ENCODE assay signal across 15 cellular contexts in the genomic region with DNA sequence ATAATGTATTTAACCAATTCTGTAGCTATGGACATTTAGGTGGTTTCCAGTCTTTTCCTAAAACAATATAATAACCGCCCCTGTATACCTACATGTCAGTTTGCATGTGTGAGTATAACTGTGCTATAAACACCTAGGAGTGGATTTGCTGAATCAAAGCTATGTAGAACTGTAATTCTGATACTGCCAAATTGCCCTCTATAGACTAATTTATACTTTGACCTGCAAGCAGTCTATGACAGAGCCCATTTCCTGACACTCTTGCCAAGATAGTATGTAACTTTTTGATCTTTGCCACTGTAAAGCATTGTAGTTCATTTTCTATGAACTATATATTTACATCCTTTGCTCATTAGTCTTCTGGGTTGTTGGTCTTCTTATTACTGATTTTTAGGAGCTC.
DNase-seq lines count a peak whose midpoint lies in the region; ATAC-seq and TF ChIP-seq lines count a peak whose summit lies in the region.
"Had no signal": no experiment of that assay in that cellular context is flagged by ENCODE, and none has a peak within 500 bp of the region (broad histone marks: within the 10 kb centered on the region; RNA-seq: fewer than 3 reads in every experiment).

No MANE protein-coding gene starts in this region.

- H3K4me3 ChIP-seq in GM12865 (ENCODE audit: low read depth, low read length) (no peak overlapping the region), MM.1S (ENCODE audit: low read length) (no peak overlapping the region), mucosa of rectum (ENCODE audit: low read length in 2 of 2) (no peak overlapping the region)
- H3K4me3 ChIP-seq: BLaER1 treated with 17β-estradiol and CSF1 and Interleukin-3, amounts not matched to agents 10 nM and 100 nM had no signal

- peaks cover 14% of the 10 kb centered on the region for H3K27me3 Mint-ChIP-seq in activated naive CD4-positive, alpha-beta T cell treated with anti-CD3 and anti-CD28 coated beads, Interleukin-2, amount 10 ng/mL, durations not matched to agents 7 days and 5 days

- no peaks in the 10 kb centered on the region for H3K79me2 ChIP-seq in MM.1S (ENCODE audit: low read length)

- CTCF ChIA-PET in activated naive CD4-positive, alpha-beta T cell treated with anti-CD3 and anti-CD28 coated beads, Interleukin-2, amount 10 ng/mL, durations not matched to agents 7 days and 5 days (lab: Charles Lee): no interaction called here

- no peaks in the 10 kb centered on the region for H3K9me3 Mint-ChIP-seq in activated naive CD4-positive, alpha-beta T cell treated with anti-CD3 and anti-CD28 coated beads, Interleukin-2, amount 10 ng/mL, durations not matched to agents 7 days and 5 days
- H3K9me3 Mint-ChIP-seq: CD8-positive, alpha-beta T cell; H9 had no signal

- no peaks in the 10 kb centered on the region for H3K9me3 ChIP-seq in MM.1S (replicated peaks; ENCODE audit: insufficient read depth, low read length)
- no peaks in the 10 kb centered on the region for H3K9me3 ChIP-seq in mucosa of rectum (ENCODE audit: control insufficient read depth in 2 of 2, low read length in 2 of 2)
- H3K9me3 ChIP-seq: BLaER1 treated with 17β-estradiol and CSF1 and Interleukin-3, amounts not matched to agents 10 nM and 100 nM had no signal

- H3K27me3 ChIP-seq in MM.1S (replicated peaks; ENCODE audit: insufficient read depth, low read length) (no peaks in the 10 kb centered on the region), mucosa of rectum (ENCODE audit: control insufficient read depth in 2 of 2, insufficient read depth in 2 of 2, low read length in 2 of 2) (no peaks in the 10 kb centered on the region)
- H3K27me3 ChIP-seq: BLaER1 treated with 17β-estradiol and CSF1 and Interleukin-3, amounts not matched to agents 10 nM and 100 nM had no signal

- no peak overlapping the region for H3K9ac ChIP-seq in MM.1S (ENCODE audit: low read length)
- H3K9ac ChIP-seq in mucosa of rectum (ENCODE audit: low read depth in 1 of 2, low read length in 2 of 2): no peak overlapping the region
- H3K9ac ChIP-seq: BLaER1 treated with 17β-estradiol and CSF1 and Interleukin-3, amounts not matched to agents 10 nM and 100 nM had no signal

- ATAC-seq in HG03442 (IDR thresholded peaks at IDR 0.05; ENCODE audit: unreplicated experiment): no peak
- ATAC-seq: CD8-positive, alpha-beta T cell had no signal

- no peak overlapping the region for H2AFZ ChIP-seq in MM.1S (ENCODE audit: low read length)

- no peaks in the 10 kb centered on the region for H3K36me3 ChIP-seq in MM.1S (replicated peaks; ENCODE audit: insufficient read depth, low read length)
- H3K36me3 ChIP-seq in mucosa of rectum (ENCODE audit: control insufficient read depth in 2 of 2, insufficient read depth in 2 of 2, low read length in 2 of 2): peaks cover 17 to 18% of the 10 kb centered on the region in 2 donors

- no peaks in the 10 kb centered on the region for H4K20me1 ChIP-seq in MM.1S (ENCODE audit: insufficient read depth, low read length)
- H4K20me1 ChIP-seq: BLaER1 treated with 17β-estradiol and CSF1 and Interleukin-3, amounts not matched to agents 10 nM and 100 nM had no signal

- DNase-seq in GM12865 (ENCODE audit: low read depth) (peak; percentile 8), MM.1S (peak; percentile 46), epithelial cell of prostate (ENCODE audit: low read depth, low spot score) (no peak), NCI-H524 (lab: John Stamatoyannopoulos, UW) (no peak), middle frontal gyrus (ENCODE audit: extremely low spot score, low spot score) (no peak)
- DNase-seq in activated naive CD4-positive, alpha-beta T cell treated with anti-CD3 and anti-CD28 coated beads, Interleukin-2, amount 10 ng/mL, durations not matched to agents 7 days and 5 days: no peak
- DNase-seq: Calu3; CD8-positive, alpha-beta T cell; DND-41; EL; H9 had no signal

- peak overlapping the region; percentile 55; the same call in 1 of the 2 replicates for H3K27ac ChIP-seq in MM.1S (ENCODE audit: low read length)
- H3K27ac ChIP-seq in epithelial cell of prostate: peak overlapping the region; percentile 71
- H3K27ac ChIP-seq in mucosa of rectum (ENCODE audit: low read depth in 2 of 2, low read length in 2 of 2): peak overlapping the region; percentile 34 to 60

- H3K36me3 Mint-ChIP-seq in activated naive CD4-positive, alpha-beta T cell treated with anti-CD3 and anti-CD28 coated beads, Interleukin-2, amount 10 ng/mL, durations not matched to agents 7 days and 5 days: no peaks in the 10 kb centered on the region
- H3K36me3 Mint-ChIP-seq: CD8-positive, alpha-beta T cell had no signal

- no peaks in the 10 kb centered on the region for H3K4me1 Mint-ChIP-seq in activated naive CD4-positive, alpha-beta T cell treated with anti-CD3 and anti-CD28 coated beads, Interleukin-2, amount 10 ng/mL, durations not matched to agents 7 days and 5 days
- H3K4me1 Mint-ChIP-seq: B cell had no signal

- H3K4me1 ChIP-seq in MM.1S (ENCODE audit: low read length) (peaks cover 23% of the 10 kb centered on the region), mucosa of rectum (ENCODE audit: control insufficient read depth in 2 of 2, insufficient read depth in 2 of 2, low read length in 2 of 2) (peaks cover 11 to 12% of the 10 kb centered on the region in 2 donors)

- H3K9me2 ChIP-seq in MM.1S (replicated peaks; ENCODE audit: insufficient read depth, low read length): no peaks in the 10 kb centered on the region

- no peak for TF ChIP-seq CTCF in GM12865 (IDR thresholded peaks at IDR 0.05; ENCODE audit: insufficient read depth, low read depth, low read length, missing control alignments)
- no peak for TF ChIP-seq CTCF in MM.1S (IDR thresholded peaks at IDR 0.05; ENCODE audit: low read length)

- no peak overlapping the region for H3K27ac Mint-ChIP-seq in activated naive CD4-positive, alpha-beta T cell treated with anti-CD3 and anti-CD28 coated beads, Interleukin-2, amount 10 ng/mL, durations not matched to agents 7 days and 5 days
- H3K27ac Mint-ChIP-seq: B cell; CD8-positive, alpha-beta T cell; H9 had no signal

- H3F3A ChIP-seq in MM.1S (ENCODE audit: insufficient read depth, low read length): peaks cover 10% of the 10 kb centered on the region

- no peak overlapping the region for H3K4me3 Mint-ChIP-seq in activated naive CD4-positive, alpha-beta T cell treated with anti-CD3 and anti-CD28 coated beads, Interleukin-2, amount 10 ng/mL, durations not matched to agents 7 days and 5 days
- H3K4me3 Mint-ChIP-seq: B cell; CD8-positive, alpha-beta T cell; H9 had no signal

- H3K4me2 ChIP-seq in MM.1S (ENCODE audit: low read depth, low read length): peak overlapping the region; percentile 61

Comparison
In these comparisons a context has a peak if more than half of its experiments do, and no peak if none do; other contexts are left out.
1. DNase-seq: peak in GM12865 (single experiment) and MM.1S (single experiment); none in epithelial cell of prostate (single experiment), NCI-H524 (0 of 2), activated naive CD4-positive, alpha-beta T cell treated with anti-CD3 and anti-CD28 coated beads, Interleukin-2, amount 10 ng/mL, durations not matched to agents 7 days and 5 days (single experiment) and middle frontal gyrus (single experiment).
2. Peak in every context shown above with its lines, with median percentiles within 50 percentile points of each other: H3K27ac ChIP-seq.